Comparison of ENCODE assay signal across 8 cellular contexts in genomic region chr7:88176190-88176589, GRCh38.
"Had no signal": no experiment of that assay in that cellular context is flagged by ENCODE, and none has a peak within 500 bp of the region (broad histone marks: within the 10 kb centered on the region; RNA-seq: fewer than 3 reads in every experiment).

No MANE protein-coding gene starts in this region.

- ATAC-seq: GM12878 had no signal

- H3K4me3 ChIP-seq: GM12878 had no signal

- DNase-seq: GDM1, GF-D8 had no signal

- FAIRE-seq: G401.6, GM12878, GM12891, GM12892, GM18507, GM19239 had no signal
